ENCODE assay signal across 8 cellular contexts in genomic region chr17:79023886-79024771, GRCh38. TPM values are rescaled to one million over a fixed set of nuclear protein-coding genes. Genes with fewer than 3 reads are reported as not detected.
DNase-seq lines count a peak whose midpoint lies in the region; ATAC-seq, FAIRE-seq and TF ChIP-seq lines count a peak whose summit lies in the region.

Gene C1QTNF1 (plus strand): TSS chr17:79024169. CDS start chr17:79043969, 19,800 bp downstream.

- no peaks in the 10 kb centered on the region for H3K27me3 ChIP-seq in breast epithelium

- peak within 1 kb of the TSS; percentile 54 to 77 for H3K27ac ChIP-seq in breast epithelium

- H3K4me1 Mint-ChIP-seq in stimulated activated effector memory CD8-positive, alpha-beta T cell treated with anti-CD3 and anti-CD28 coated beads, Interleukin-12 subunit alpha, Interleukin-12 subunit beta, amount 100 ng/mL, for 72 hours, result peaks cover 13% of the 10 kb centered on the region

- FAIRE-seq in GM12892 (lab: Jason Lieb, UNC), result no peak

- no peaks in the 10 kb centered on the region for H3K36me3 Mint-ChIP-seq in stimulated activated effector memory CD8-positive, alpha-beta T cell treated with anti-CD3 and anti-CD28 coated beads, Interleukin-12 subunit alpha, Interleukin-12 subunit beta, amount 100 ng/mL, for 72 hours

- peaks cover 19 to 31% of the 10 kb centered on the region in 2 donors for H3K4me1 ChIP-seq in breast epithelium

- no peaks in the 10 kb centered on the region for H3K36me3 ChIP-seq in breast epithelium

- ATAC-seq in stimulated activated effector memory CD8-positive, alpha-beta T cell treated with anti-CD3 and anti-CD28 coated beads, Interleukin-12 subunit alpha, Interleukin-12 subunit beta, amount 100 ng/mL, for 72 hours, result peak; percentile 78
- ATAC-seq in GM21825 (IDR thresholded peaks at IDR 0.05; ENCODE audit: unreplicated experiment), result no peak

- peak; percentile 51 to 66 (median 53) for TF ChIP-seq CTCF in breast epithelium (IDR thresholded peaks at IDR 0.05)

- DNase-seq in GM12892 (ENCODE audit: insufficient read length) (peak; percentile 56), RPMI8226 (peak; percentile 67), breast epithelium (ENCODE audit: low spot score in 2 of 2) (peak in 1 of 2 donors; percentile 66), kidney tubule cell (ENCODE audit: low spot score) (peak; percentile 55), GM19240 (ENCODE audit: insufficient read length, low spot score) (no peak), HuH-7 (ENCODE audit: low spot score) (no peak)
- DNase-seq in stimulated activated effector memory CD8-positive, alpha-beta T cell treated with anti-CD3 and anti-CD28 coated beads, Interleukin-12 subunit alpha, Interleukin-12 subunit beta, amount 100 ng/mL, for 72 hours (ENCODE audit: low spot score in 2 of 2), result peak in 1 of 2 donors; percentile 58

- intact Hi-C loops in breast epithelium (cut with DNase I; ENCODE audit: low total_unique reads), result no loop called here

- H3K9me3 ChIP-seq in breast epithelium, result no peaks in the 10 kb centered on the region

- H3K4me3 Mint-ChIP-seq in stimulated activated effector memory CD8-positive, alpha-beta T cell treated with anti-CD3 and anti-CD28 coated beads, Interleukin-12 subunit alpha, Interleukin-12 subunit beta, amount 100 ng/mL, for 72 hours, result peak within 1 kb of the TSS; percentile 83

- TF ChIP-seq POLR2A in GM12892 (IDR thresholded peaks at IDR 0.05; ENCODE audit: low read depth, low read length) (no peak), breast epithelium (IDR thresholded peaks at IDR 0.05) (no peak)

- H3K27ac Mint-ChIP-seq in stimulated activated effector memory CD8-positive, alpha-beta T cell treated with anti-CD3 and anti-CD28 coated beads, Interleukin-12 subunit alpha, Interleukin-12 subunit beta, amount 100 ng/mL, for 72 hours, result peak within 1 kb of the TSS; percentile 63

- peak within 1 kb of the TSS; percentile 56 to 79 (median 66) for H3K4me3 ChIP-seq in breast epithelium

- no peaks in the 10 kb centered on the region for H3K9me3 Mint-ChIP-seq in stimulated activated effector memory CD8-positive, alpha-beta T cell treated with anti-CD3 and anti-CD28 coated beads, Interleukin-12 subunit alpha, Interleukin-12 subunit beta, amount 100 ng/mL, for 72 hours

RNA-seq across cellular contexts. Expression of gene C1QTNF1, which starts in this region (rescaled TPM):
- 0.08 TPM for polyA plus RNA-seq in GM12892 (2012; ENCODE audit: missing spikeins)
- total RNA-seq in breast epithelium, result 100 to 1,000 TPM in 1 of 3 donors, 10 to 100 TPM in 2; 54.0 to 326 (median 61.9) TPM

Comparison
In these comparisons a context has a peak if more than half of its experiments do, and no peak if none do; other contexts are left out.
1. DNase-seq: peak in GM12892 (single experiment), RPMI8226 (single experiment) and kidney tubule cell (single experiment); none in GM19240 (single experiment) and HuH-7 (single experiment).